10 cellular contexts compared by ENCODE assay signal in the genomic region with DNA sequence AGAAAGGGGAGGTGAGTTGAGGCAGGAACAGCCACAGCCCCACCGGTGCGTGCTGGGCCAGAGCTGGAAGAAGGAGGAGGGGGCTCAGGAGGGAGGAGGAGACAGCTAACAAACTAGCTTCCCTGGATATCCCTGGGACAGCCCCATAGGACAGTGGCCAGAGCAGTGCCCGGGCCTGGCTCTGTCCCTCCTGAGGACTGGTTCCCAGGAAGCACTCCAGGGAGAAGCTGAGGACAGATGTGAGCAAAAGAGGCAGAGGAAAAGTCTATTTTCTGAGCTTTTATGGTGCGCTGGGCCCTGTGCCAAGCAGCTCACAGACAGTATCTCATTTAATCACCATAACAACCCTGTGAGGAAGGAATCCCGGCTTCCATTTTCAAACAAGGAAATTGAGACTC. TPM values are rescaled to one million over a fixed set of nuclear protein-coding genes. Genes with fewer than 3 reads are reported as not detected.
A peak's percentile ranks its signal among the peaks of the same experiment; 100 is the strongest.
DNase-seq lines count a peak whose midpoint lies in the region; ATAC-seq and TF ChIP-seq lines count a peak whose summit lies in the region.
"Had no signal": no experiment of that assay in that cellular context is flagged by ENCODE, and none has a peak within 500 bp of the region (broad histone marks: within the 10 kb centered on the region; RNA-seq: fewer than 3 reads in every experiment).

No MANE protein-coding gene starts in this region.

- H3K9me3 Mint-ChIP-seq in CD8-positive, alpha-beta memory T cell, result no peaks in the 10 kb centered on the region
- H3K9me3 Mint-ChIP-seq in WTC11, result no peaks in the 10 kb centered on the region

- H3K36me3 Mint-ChIP-seq in CD8-positive, alpha-beta memory T cell, result no peaks in the 10 kb centered on the region
- H3K36me3 Mint-ChIP-seq in WTC11, result no peaks in the 10 kb centered on the region

- peak in 1 of 5 donors; percentile 18 for DNase-seq in CD8-positive, alpha-beta memory T cell
- DNase-seq in WTC11 (ENCODE audit: low spot score), result peak; percentile 27
- peak; percentile 81 for DNase-seq in left ventricle myocardium superior
- DNase-seq in psoas muscle, result no peak
- no peak for DNase-seq in glomerular visceral epithelial cell (ENCODE audit: extremely low spot score)
- DNase-seq in NK-92 treated with Interleukin-12 subunit alpha and Interleukin-12 subunit beta, amount 100 ng/mL, for 24 hours (lab: John Stamatoyannopoulos, UW), result no peak
- no peak for DNase-seq in HEK293T (ENCODE audit: extremely low spot score)
- DNase-seq: Caco-2, retina had no signal

- no peak overlapping the region for H3K27ac Mint-ChIP-seq in CD8-positive, alpha-beta memory T cell
- H3K27ac Mint-ChIP-seq in WTC11, result no peak overlapping the region

- H3K36me3 ChIP-seq in CD8-positive, alpha-beta memory T cell (ENCODE audit: insufficient read depth, low read length), result no peaks in the 10 kb centered on the region
- no peaks in the 10 kb centered on the region for H3K36me3 ChIP-seq in psoas muscle (ENCODE audit: insufficient read depth in 1 of 2, low read depth in 1 of 2)

- CTCF ChIA-PET in CD8-positive, alpha-beta memory T cell (lab: Charles Lee), result interaction anchor here (0.8 to 1.9 kb wide), 12 partner anchors 9 to 116 kb away, joined by 3 to 13 read pairs (median 3); a partner anchor contains a TSS
- CTCF ChIA-PET in WTC11 (lab: Charles Lee) (interaction anchor here (1.0 to 1.6 kb wide), 3 partner anchors 17 to 36 kb away, joined by 3 to 8 read pairs (median 4); a partner anchor contains a TSS), HEK293T (lab: Yijun Ruan, JAX) (interaction anchor here (0.8 kb wide), 1 partner anchor 36 kb away, joined by 3 read pairs; a partner anchor contains a TSS)

- no peak overlapping the region for H3K27ac ChIP-seq in CD8-positive, alpha-beta memory T cell (ENCODE audit: low read depth, low read length)
- peak overlapping the region; percentile 54 for H3K27ac ChIP-seq in psoas muscle

- H3K4me3 Mint-ChIP-seq in CD8-positive, alpha-beta memory T cell, result no peak overlapping the region
- no peak overlapping the region for H3K4me3 Mint-ChIP-seq in WTC11

- no peak for TF ChIP-seq CTCF in WTC11 (IDR thresholded peaks at IDR 0.05)
- TF ChIP-seq CTCF in psoas muscle (IDR thresholded peaks at IDR 0.05), result no peak

- WGBS in psoas muscle, 3 donors, result 8 to 32% (median 20%) methylated on average over 5 of the region's 5 CpGs

- ATAC-seq in WTC11 (peak; percentile 78), left ventricle myocardium superior (peak; percentile 50), psoas muscle (peak; percentile 15 to 46 (median 27)), HG03342 (IDR thresholded peaks at IDR 0.05; ENCODE audit: unreplicated experiment) (no peak)

- peak overlapping the region; percentile 40 for H3K4me3 ChIP-seq in CD8-positive, alpha-beta memory T cell (ENCODE audit: low read length)
- H3K4me3 ChIP-seq in psoas muscle, result no peak overlapping the region

- H3K27me3 ChIP-seq in CD8-positive, alpha-beta memory T cell (ENCODE audit: insufficient read depth, low read length, poor library complexity, severe bottlenecking), result no peaks in the 10 kb centered on the region
- H3K27me3 ChIP-seq in psoas muscle (ENCODE audit: insufficient read depth in 3 of 3, low read length in 2 of 3), result peaks cover 0 to 5% (median 0%) of the 10 kb centered on the region in 3 donors

- no peaks in the 10 kb centered on the region for H3K9me3 ChIP-seq in CD8-positive, alpha-beta memory T cell (ENCODE audit: low read length)
- H3K9me3 ChIP-seq in psoas muscle, result no peaks in the 10 kb centered on the region
- H3K9me3 ChIP-seq: Caco-2 had no signal

- intact Hi-C loops in left ventricle myocardium superior (cut with micrococcal nuclease), result no loop called here
- intact Hi-C loops in psoas muscle (cut with DNase I), result no loop called here

- peaks cover 65% of the 10 kb centered on the region for H3K4me1 ChIP-seq in CD8-positive, alpha-beta memory T cell (ENCODE audit: insufficient read depth, low read length)
- peaks cover 11% of the 10 kb centered on the region for H3K4me1 ChIP-seq in psoas muscle

- POLR2A ChIA-PET in CD8-positive, alpha-beta memory T cell (lab: Charles Lee), result interaction anchor here (0.6 to 1.8 kb wide), 3 partner anchors 26 to 35 kb away, joined by 3 to 10 read pairs (median 8); a partner anchor contains a TSS
- POLR2A ChIA-PET in WTC11 (lab: Charles Lee), result interaction anchor here (0.9 kb wide), 1 partner anchor 43 kb away, joined by 3 read pairs; no protein-coding TSS in a partner anchor
- POLR2A ChIA-PET in HEK293T (lab: Yijun Ruan, JAX), result interaction anchor here (0.9 kb wide), 1 partner anchor 10 kb away, joined by 3 read pairs; no protein-coding TSS in a partner anchor

- H3K27me3 Mint-ChIP-seq in CD8-positive, alpha-beta memory T cell, result peaks cover 0 to 1% of the 10 kb centered on the region in 2 donors
- H3K27me3 Mint-ChIP-seq in WTC11 (ENCODE audit: low read depth), result no peaks in the 10 kb centered on the region

- no peaks in the 10 kb centered on the region for H3K4me1 Mint-ChIP-seq in CD8-positive, alpha-beta memory T cell
- no peaks in the 10 kb centered on the region for H3K4me1 Mint-ChIP-seq in WTC11

TF ChIP-seq in WTC11, 78 proteins besides CTCF, POLR2A, EP300 and RAD21 (continues in another document):
- TF ChIP-seq ZNF317 (CRISPR knock-in tag; IDR thresholded peaks at IDR 0.05; ENCODE audit: borderline replicate concordance, low read depth) (no peak), NR1H2 (CRISPR knock-in tag; IDR thresholded peaks at IDR 0.05) (no peak), RORB (CRISPR knock-in tag; IDR thresholded peaks at IDR 0.05) (no peak), ELF4 (CRISPR knock-in tag; IDR thresholded peaks at IDR 0.05; ENCODE audit: low read depth) (no peak), SMAD3 (CRISPR knock-in tag; IDR thresholded peaks at IDR 0.05; ENCODE audit: borderline replicate concordance) (no peak)
- TF ChIP-seq, protein P1, sequence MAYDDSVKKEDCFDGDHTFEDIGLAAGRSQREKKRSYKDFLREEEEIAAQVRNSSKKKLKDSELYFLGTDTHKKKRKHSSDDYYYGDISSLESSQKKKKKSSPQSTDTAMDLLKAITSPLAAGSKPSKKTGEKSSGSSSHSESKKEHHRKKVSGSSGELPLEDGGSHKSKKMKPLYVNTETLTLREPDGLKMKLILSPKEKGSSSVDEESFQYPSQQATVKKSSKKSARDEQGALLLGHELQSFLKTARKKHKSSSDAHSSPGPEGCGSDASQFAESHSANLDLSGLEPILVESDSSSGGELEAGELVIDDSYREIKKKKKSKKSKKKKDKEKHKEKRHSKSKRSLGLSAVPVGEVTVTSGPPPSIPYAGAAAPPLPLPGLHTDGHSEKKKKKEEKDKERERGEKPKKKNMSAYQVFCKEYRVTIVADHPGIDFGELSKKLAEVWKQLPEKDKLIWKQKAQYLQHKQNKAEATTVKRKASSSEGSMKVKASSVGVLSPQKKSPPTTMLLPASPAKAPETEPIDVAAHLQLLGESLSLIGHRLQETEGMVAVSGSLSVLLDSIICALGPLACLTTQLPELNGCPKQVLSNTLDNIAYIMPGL (CRISPR knock-in tag; IDR thresholded peaks at IDR 0.05), result no peak

TF ChIP-seq in HEK293T, 16 proteins besides CTCF, POLR2A, EP300 and RAD21 (continues in another document):
- TF ChIP-seq, protein P2, sequence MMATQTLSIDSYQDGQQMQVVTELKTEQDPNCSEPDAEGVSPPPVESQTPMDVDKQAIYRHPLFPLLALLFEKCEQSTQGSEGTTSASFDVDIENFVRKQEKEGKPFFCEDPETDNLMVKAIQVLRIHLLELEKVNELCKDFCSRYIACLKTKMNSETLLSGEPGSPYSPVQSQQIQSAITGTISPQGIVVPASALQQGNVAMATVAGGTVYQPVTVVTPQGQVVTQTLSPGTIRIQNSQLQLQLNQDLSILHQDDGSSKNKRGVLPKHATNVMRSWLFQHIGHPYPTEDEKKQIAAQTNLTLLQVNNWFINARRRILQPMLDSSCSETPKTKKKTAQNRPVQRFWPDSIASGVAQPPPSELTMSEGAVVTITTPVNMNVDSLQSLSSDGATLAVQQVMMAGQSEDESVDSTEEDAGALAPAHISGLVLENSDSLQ (IDR thresholded peaks at IDR 0.05), result no peak
- no peak for TF ChIP-seq SUZ12 (IDR thresholded peaks at IDR 0.05)
- TF ChIP-seq FOXK2 (IDR thresholded peaks at IDR 0.05), result no peak
- TF ChIP-seq ZNF384 (IDR thresholded peaks at IDR 0.05), result no peak
- no peak for TF ChIP-seq FOXA1 (IDR thresholded peaks at IDR 0.05)
- TF ChIP-seq HDGF (IDR thresholded peaks at IDR 0.05; ENCODE audit: borderline replicate concordance), result no peak
- no peak for TF ChIP-seq NFRKB (IDR thresholded peaks at IDR 0.05)
- no peak for TF ChIP-seq FOXM1 (IDR thresholded peaks at IDR 0.05; ENCODE audit: borderline replicate concordance)
- TF ChIP-seq SP1 (IDR thresholded peaks at IDR 0.05), result no peak
- no peak for TF ChIP-seq L3MBTL2 (conservative IDR thresholded peaks at IDR 0.05)
- no peak for TF ChIP-seq BHLHE40 (IDR thresholded peaks at IDR 0.05; ENCODE audit: borderline replicate concordance)
- TF ChIP-seq ARNT (IDR thresholded peaks at IDR 0.05), result no peak
- no peak for TF ChIP-seq CTBP1 (IDR thresholded peaks at IDR 0.05; ENCODE audit: borderline replicate concordance)

RNA-seq across cellular contexts. Expression of a gene that starts 8.3 kb away (rescaled TPM):
- under 1 TPM; 0.89 to 0.96 TPM for total RNA-seq in CD8-positive, alpha-beta memory T cell
- polyA plus RNA-seq in CD8-positive, alpha-beta memory T cell, result 1.5 TPM
- total RNA-seq in WTC11 (2021), result 11.5 to 14.2 TPM (median 12.6 TPM) in 3 replicates
- total RNA-seq in left ventricle myocardium superior, result 8.8 TPM
- total RNA-seq in psoas muscle, result 1 to 10 TPM; 3.2 to 7.2 (median 5.4) TPM
- 1 to 10 TPM in 2 of 3 donors, under 1 TPM in 1; 0.98 to 1.7 (median 1.1) TPM for polyA plus RNA-seq in psoas muscle

RNA-seq across cellular contexts. Expression of a gene that starts 28.1 kb away (rescaled TPM):
- 10 to 100 TPM; 57.2 to 61.6 TPM for total RNA-seq in CD8-positive, alpha-beta memory T cell
- 165 TPM for polyA plus RNA-seq in CD8-positive, alpha-beta memory T cell
- total RNA-seq in WTC11 (2021) (36.2 to 51.4 TPM (median 44.8 TPM) in 3 replicates), left ventricle myocardium superior (77.7 TPM), psoas muscle (10 to 100 TPM; 28.0 to 50.2 (median 35.8) TPM)
- polyA plus RNA-seq in psoas muscle, result 10 to 100 TPM; 11.8 to 30.0 (median 21.6) TPM

RNA-seq across cellular contexts. Expression of a gene that starts 35.3 kb away (rescaled TPM):
- total RNA-seq in CD8-positive, alpha-beta memory T cell, result 100 to 1,000 TPM; 173 to 175 TPM
- polyA plus RNA-seq in CD8-positive, alpha-beta memory T cell, result 336 TPM
- 165 to 186 TPM (median 178 TPM) in 3 replicates for total RNA-seq in WTC11 (2021)
- 89.4 TPM for total RNA-seq in left ventricle myocardium superior
- 100 to 1,000 TPM in 2 of 4 donors, 10 to 100 TPM in 2; 70.4 to 119 (median 99.5) TPM for total RNA-seq in psoas muscle
- polyA plus RNA-seq in psoas muscle, result 10 to 100 TPM; 67.0 to 80.3 (median 67.1) TPM

RNA-seq across cellular contexts. Expression of a gene that starts 35.9 kb away (rescaled TPM):
- total RNA-seq in CD8-positive, alpha-beta memory T cell, result 100 to 1,000 TPM; 124 to 129 TPM
- polyA plus RNA-seq in CD8-positive, alpha-beta memory T cell, result 24.3 TPM
- total RNA-seq in WTC11 (2021), result 68.1 to 77.1 TPM (median 70.1 TPM) in 3 replicates
- total RNA-seq in left ventricle myocardium superior, result 49.7 TPM
- total RNA-seq in psoas muscle, result 10 to 100 TPM; 27.2 to 44.8 (median 38.8) TPM
- polyA plus RNA-seq in psoas muscle, result 10 to 100 TPM; 43.0 to 95.6 (median 47.0) TPM

RNA-seq across cellular contexts. Expression of a gene that starts 43.7 kb away (rescaled TPM):
- 10 to 100 TPM; 90.1 to 92.6 TPM for total RNA-seq in CD8-positive, alpha-beta memory T cell
- polyA plus RNA-seq in CD8-positive, alpha-beta memory T cell, result 111 TPM
- total RNA-seq in WTC11 (2021), result 97.7 to 112 TPM (median 110 TPM) in 3 replicates
- 210 TPM for total RNA-seq in left ventricle myocardium superior
- 10 to 100 TPM; 68.3 to 96.6 (median 84.3) TPM for total RNA-seq in psoas muscle
- 100 to 1,000 TPM in 2 of 3 donors, 10 to 100 TPM in 1; 75.8 to 173 (median 104) TPM for polyA plus RNA-seq in psoas muscle

Comparison
In these comparisons a context has a peak if more than half of its experiments do, and no peak if none do; other contexts are left out.
1. DNase-seq: peak in WTC11 (single experiment) and left ventricle myocardium superior (single experiment); none in psoas muscle (0 of 2), glomerular visceral epithelial cell (single experiment), NK-92 treated with Interleukin-12 subunit alpha and Interleukin-12 subunit beta, amount 100 ng/mL, for 24 hours (single experiment) and HEK293T (single experiment).